ENCODE assay signal across 11 cellular contexts in the genomic region with DNA sequence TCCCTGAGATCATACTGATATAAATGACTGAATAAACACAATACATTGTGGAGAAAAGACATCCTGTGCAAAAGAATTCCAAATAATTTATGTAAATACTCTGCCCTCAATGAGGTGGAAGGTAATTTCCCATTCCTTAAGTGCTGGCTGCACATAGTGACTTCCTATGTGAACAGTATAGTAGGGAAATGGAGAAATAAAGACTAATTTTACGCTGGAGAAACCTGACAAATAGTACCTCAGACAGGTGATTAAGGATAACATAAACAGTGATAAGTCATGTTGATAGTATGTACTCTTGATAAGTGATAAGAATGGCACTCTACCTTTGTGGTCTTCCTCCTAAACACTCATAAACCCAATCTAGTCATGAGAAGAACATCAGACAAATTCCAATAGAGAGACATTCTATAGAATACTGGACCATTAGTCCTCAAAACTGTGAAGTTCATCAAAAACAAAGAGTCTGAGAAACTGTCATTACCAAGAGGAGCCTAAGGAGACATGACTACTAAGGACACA. TPM values are rescaled to one million over a fixed set of nuclear protein-coding genes. Genes with fewer than 3 reads are reported as not detected.
"Had no signal": no experiment of that assay in that cellular context is flagged by ENCODE, and none has a peak within 500 bp of the region (broad histone marks: within the 10 kb centered on the region; RNA-seq: fewer than 3 reads in every experiment).

No MANE protein-coding gene starts in this region.

- H3K4me3 Mint-ChIP-seq: HFFc6 had no signal

- ATAC-seq: HCT116, K562 had no signal

- H3K9me3 ChIP-seq: HAP-1 had no signal

- H3K27ac ChIP-seq: GM23248 had no signal

- H3K27ac Mint-ChIP-seq: HFFc6 had no signal

- H3K4me3 ChIP-seq: GM23248, HAP-1, K562 had no signal

- H3K9me3 Mint-ChIP-seq: HFFc6 had no signal

- H3K4me1 ChIP-seq: HAP-1 had no signal

- DNase-seq: GM23248, GOT3, H7, HFFc6, IMR-90, KG1 had no signal

- FAIRE-seq: HTR-8/SVneo, K562 had no signal

RNA-seq across cellular contexts. Expression of a gene that starts 15.5 kb away (rescaled TPM):
- total RNA-seq: GM23248, H4, H7, HFFc6 had no signal
- polyA plus RNA-seq: GM23248 had no signal
